20 cellular contexts compared by ENCODE assay signal in the genomic region with DNA sequence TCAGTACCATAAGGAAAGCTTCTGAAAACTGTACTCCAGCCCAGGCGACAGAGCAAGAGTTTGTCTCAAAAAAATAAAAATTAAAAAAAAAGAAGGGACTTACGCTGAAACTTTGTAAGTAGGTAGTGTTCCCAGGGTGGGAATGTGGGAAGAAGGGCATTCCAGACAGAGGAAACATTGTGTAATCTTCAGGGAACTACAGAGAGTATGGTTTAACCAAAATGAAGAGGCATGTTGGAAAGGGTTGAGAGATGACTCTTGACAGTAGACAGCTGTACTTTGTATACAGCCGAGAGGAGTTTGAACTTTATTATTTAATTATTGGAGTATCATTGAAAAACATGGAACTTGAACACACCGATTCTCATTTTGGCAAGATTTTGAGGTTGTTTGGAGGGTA. TPM values are rescaled to one million over a fixed set of nuclear protein-coding genes. Genes with fewer than 3 reads are reported as not detected.
DNase-seq lines count a peak whose midpoint lies in the region; ATAC-seq, FAIRE-seq and TF ChIP-seq lines count a peak whose summit lies in the region.
"Had no signal": no experiment of that assay in that cellular context is flagged by ENCODE, and none has a peak within 500 bp of the region (broad histone marks: within the 10 kb centered on the region; RNA-seq: fewer than 3 reads in every experiment).

No MANE protein-coding gene starts in this region.

- TF ChIP-seq RAD21 in HepG2 (CRISPR knock-in tag; IDR thresholded peaks at IDR 0.05) = no peak

- BruUV-seq in HepG2 (replicated peaks; lab: Mats Ljungman, UMichigan) = no TSS peak

- H3K4me2 ChIP-seq in HepG2 (ENCODE audit: low read depth, low read length) = no peak overlapping the region
- H3K4me2 ChIP-seq: GM23338 had no signal

- TF ChIP-seq CTCF in right lobe of liver (IDR thresholded peaks at IDR 0.05) (no peak), HepG2 (CRISPR knock-in tag; IDR thresholded peaks at IDR 0.05) (no peak), cardiac fibroblast (IDR thresholded peaks at IDR 0.05; ENCODE audit: low read depth, low read length) (no peak), progenitor cell of endocrine pancreas (IDR thresholded peaks at IDR 0.05; ENCODE audit: unreplicated experiment) (no peak)
- TF ChIP-seq CTCF in CD8-positive, alpha-beta T cell (IDR thresholded peaks at IDR 0.05) = no peak

- FAIRE-seq in HepG2 (lab: Jason Lieb, UNC) = no peak
- FAIRE-seq: GM12892, GM18507, K562 had no signal

- H3K36me3 Mint-ChIP-seq in CD8-positive, alpha-beta T cell = peaks cover 29% of the 10 kb centered on the region
- H3K36me3 Mint-ChIP-seq in progenitor cell of endocrine pancreas (ENCODE audit: insufficient read depth) = peaks cover 3% of the 10 kb centered on the region

- in situ Hi-C loops in HepG2 (cut with HindIII; ENCODE audit: extremely low pct_ligation_motif_present, low pct_unique_long_range_greater_than_20kb) = no loop called here

- H3K36me3 ChIP-seq in right lobe of liver = peaks cover 0 to 8% (median 1%) of the 10 kb centered on the region in 4 donors
- H3K36me3 ChIP-seq in HepG2 (replicated peaks in 1 of 2; ENCODE audit: control insufficient read depth in 1 of 2, insufficient read depth in 2 of 2, low read length in 2 of 2) = peaks cover 0 to 16% of the 10 kb centered on the region in 2 experiments; a peak in 3 of 5 replicates
- H3K36me3 ChIP-seq in CD8-positive, alpha-beta T cell (ENCODE audit: insufficient read depth, low read length) = peaks cover 9% of the 10 kb centered on the region
- H3K36me3 ChIP-seq: BE2C had no signal

- H3K9ac ChIP-seq in HepG2 (ENCODE audit: insufficient read depth, low read depth, low read length) = no peak overlapping the region

- H3K27ac ChIP-seq in right lobe of liver (no peak overlapping the region), HepG2 (ENCODE audit: extremely low read length, insufficient read depth, low read length) (no peak overlapping the region)
- H3K27ac ChIP-seq in CD8-positive, alpha-beta T cell (ENCODE audit: low read depth, low read length) = no peak overlapping the region

- H3K9me3 ChIP-seq in right lobe of liver = no peaks in the 10 kb centered on the region
- no peaks in the 10 kb centered on the region for H3K9me3 ChIP-seq in HepG2 (ENCODE audit: low read length)
- H3K9me3 ChIP-seq in CD8-positive, alpha-beta T cell (ENCODE audit: low read length) = no peaks in the 10 kb centered on the region
- H3K9me3 ChIP-seq: BE2C had no signal

- peaks cover 35% of the 10 kb centered on the region for H3K4me1 Mint-ChIP-seq in CD8-positive, alpha-beta T cell (ENCODE audit: low read depth)
- no peaks in the 10 kb centered on the region for H3K4me1 Mint-ChIP-seq in progenitor cell of endocrine pancreas (ENCODE audit: low read depth)
- H3K4me1 Mint-ChIP-seq: GM23338 had no signal

- no peaks in the 10 kb centered on the region for H3K27me3 Mint-ChIP-seq in CD8-positive, alpha-beta T cell (ENCODE audit: low read depth)
- H3K27me3 Mint-ChIP-seq in progenitor cell of endocrine pancreas = no peaks in the 10 kb centered on the region
- H3K27me3 Mint-ChIP-seq: CD4-positive, CD25-positive, alpha-beta regulatory T cell had no signal

- no peak overlapping the region for H3K4me3 Mint-ChIP-seq in CD8-positive, alpha-beta T cell
- H3K4me3 Mint-ChIP-seq in progenitor cell of endocrine pancreas (ENCODE audit: low read depth) = no peak overlapping the region
- H3K4me3 Mint-ChIP-seq: CD4-positive, CD25-positive, alpha-beta regulatory T cell; GM23338 had no signal

- TF ChIP-seq POLR2A in right lobe of liver (IDR thresholded peaks at IDR 0.05) (no peak), HepG2 (IDR thresholded peaks at IDR 0.05; ENCODE audit: insufficient read depth in 1 of 2, low read depth in 2 of 2, low read length in 2 of 2) (no peak)

- peaks cover 20% of the 10 kb centered on the region for H4K20me1 ChIP-seq in HepG2 (ENCODE audit: insufficient read depth, low read length)

- H3K9me3 Mint-ChIP-seq in CD8-positive, alpha-beta T cell = no peaks in the 10 kb centered on the region
- no peaks in the 10 kb centered on the region for H3K9me3 Mint-ChIP-seq in progenitor cell of endocrine pancreas (ENCODE audit: low read depth)
- H3K9me3 Mint-ChIP-seq: GM23338 had no signal

- CTCF ChIA-PET in HepG2 (lab: Yijun Ruan, JAX; ENCODE audit: low intra/inter-chr PET ratio, low total read pairs) = no interaction called here
- CTCF ChIA-PET in CD8-positive, alpha-beta T cell (lab: Charles Lee) = interaction anchor here (2.0 kb wide), 1 partner anchor 258 kb away, joined by 5 read pairs; no protein-coding TSS in a partner anchor

- DNase-seq in right lobe of liver (no peak), HepG2 (ENCODE audit: low spot score) (no peak), cardiac fibroblast (ENCODE audit: low read depth in 2 of 2) (peak; percentile 4 to 45), foreskin melanocyte (peak; percentile 35), NAMALWA (ENCODE audit: low spot score) (no peak), progenitor cell of endocrine pancreas (ENCODE audit: low spot score, unreplicated experiment) (no peak)
- no peak for DNase-seq in CD8-positive, alpha-beta T cell
- DNase-seq in stimulated activated CD4-positive, alpha-beta T cell treated with anti-CD3 and anti-CD28 coated beads, Interleukin-2, amount 100 ng/mL, for 24 hours = no peak
- DNase-seq: 8988T; BE2C; CD4-positive, CD25-positive, alpha-beta regulatory T cell; DMS53; NCI-H1417; NCI-H2029; NCI-H526 had no signal

- POLR2A ChIA-PET in HepG2 (lab: Yijun Ruan, JAX) = no interaction called here
- POLR2A ChIA-PET in CD8-positive, alpha-beta T cell (lab: Charles Lee) = no interaction called here

- peak in 3 of 4 donors; percentile 34 to 36 (median 35) for ATAC-seq in right lobe of liver
- ATAC-seq in HepG2 = no peak
- no peak for ATAC-seq in CD8-positive, alpha-beta T cell
- ATAC-seq: GM23338, HCT116, K562 had no signal

- H3K27me3 ChIP-seq in right lobe of liver = no peaks in the 10 kb centered on the region
- H3K27me3 ChIP-seq in HepG2 (ENCODE audit: control insufficient read depth in 1 of 2, insufficient read depth in 2 of 2, low read length in 2 of 2) = no peaks in the 10 kb centered on the region
- no peaks in the 10 kb centered on the region for H3K27me3 ChIP-seq in CD8-positive, alpha-beta T cell (ENCODE audit: insufficient read depth, low read length)
- H3K27me3 ChIP-seq: BE2C had no signal

- WGBS in right lobe of liver (ENCODE audit: insufficient coverage, low coverage, low lambda C conversion rate, missing lambda C conversion rate) = 54% methylated on average over 4 of the region's 4 CpGs
- 95% methylated on average over 4 of the region's 4 CpGs for WGBS in HepG2 (ENCODE audit: low lambda C conversion rate)

- peaks cover 8% of the 10 kb centered on the region for H3K79me2 ChIP-seq in HepG2 (ENCODE audit: insufficient read depth, low read length)

- H3K4me3 ChIP-seq in right lobe of liver (no peak overlapping the region), HepG2 (replicated peaks in 1 of 3; ENCODE audit: insufficient read depth in 1 of 3, low read depth in 2 of 3, low read length in 3 of 3) (no peak overlapping the region), cardiac fibroblast (replicated peaks in 1 of 2; ENCODE audit: low read depth in 2 of 2, low read length in 2 of 2) (no peak overlapping the region)
- H3K4me3 ChIP-seq in CD8-positive, alpha-beta T cell (ENCODE audit: low read depth, low read length) = no peak overlapping the region
- H3K4me3 ChIP-seq: GM23338, K562 had no signal

- intact Hi-C loops in right lobe of liver (cut with DNase I) (no loop called here), HepG2 (cut with micrococcal nuclease; ENCODE audit: unreplicated experiment) (no loop called here)
- intact Hi-C loops in CD8-positive, alpha-beta T cell (cut with DNase I, micrococcal nuclease) = loop anchor here in 1 of 2 experiments (5.0 kb wide), 1 partner anchor 36 kb away; no protein-coding TSS in a partner anchor

- no peak overlapping the region for H3K27ac Mint-ChIP-seq in CD8-positive, alpha-beta T cell
- H3K27ac Mint-ChIP-seq in progenitor cell of endocrine pancreas = no peak overlapping the region
- H3K27ac Mint-ChIP-seq: CD4-positive, CD25-positive, alpha-beta regulatory T cell; GM23338 had no signal

- no peak overlapping the region for H2AFZ ChIP-seq in HepG2 (ENCODE audit: low read length)
- H2AFZ ChIP-seq: GM23338 had no signal

- H3K4me1 ChIP-seq in right lobe of liver (peaks cover 0 to 9% (median 0%) of the 10 kb centered on the region in 4 donors), HepG2 (ENCODE audit: insufficient read depth, low read length) (no peaks in the 10 kb centered on the region)
- peaks cover 7% of the 10 kb centered on the region for H3K4me1 ChIP-seq in CD8-positive, alpha-beta T cell (ENCODE audit: insufficient read depth, low read length)
- H3K4me1 ChIP-seq: BE2C had no signal

- TF ChIP-seq EP300 in HepG2 (IDR thresholded peaks at IDR 0.05; ENCODE audit: low read depth in 2 of 2, low read length in 2 of 2) (no peak), HepG2 (CRISPR knock-in tag; IDR thresholded peaks at IDR 0.05; ENCODE audit: borderline replicate concordance) (no peak)

RNA-seq across cellular contexts. Expression of a gene that starts 43.0 kb away (rescaled TPM):
- total RNA-seq in right lobe of liver = 10 to 100 TPM; 28.5 to 57.2 (median 33.3) TPM
- 22.0 and 26.5 TPM in 2 replicates for total RNA-seq in HepG2 (2016; rRNA removed; fragmentation: Illumina TruSeq; extraction: Trizol)
- 6.9 and 7.3 TPM in 2 replicates for total RNA-seq in HepG2 (2016; cell fraction: cytosol; rRNA removed; fragmentation: Illumina TruSeq; extraction: Trizol; ENCODE audit: low read depth)
- total RNA-seq in HepG2 (2016; cell fraction: insoluble cytoplasmic fraction; rRNA removed; fragmentation: Illumina TruSeq; extraction: Trizol) = 21.8 and 25.0 TPM in 2 replicates
- total RNA-seq in HepG2 (2016; cell fraction: membrane; rRNA removed; fragmentation: Illumina TruSeq; extraction: Trizol) = 22.7 and 24.3 TPM in 2 replicates
- total RNA-seq in HepG2 (2016; cell fraction: nucleus; rRNA removed; fragmentation: Illumina TruSeq; extraction: Trizol) = 15.8 and 16.6 TPM in 2 replicates
- polyA plus RNA-seq in HepG2 (2011; rRNA removed) = 27.5 and 31.4 TPM in 2 replicates
- 14.2 and 20.6 TPM in 2 replicates for polyA plus RNA-seq in HepG2 (2011; cell fraction: cytosol; rRNA removed)
- polyA plus RNA-seq in HepG2 (2011; cell fraction: nucleus; rRNA removed) = 13.4 and 15.4 TPM in 2 replicates
- 20.6 and 22.6 TPM in 2 replicates for polyA plus RNA-seq in HepG2 (2012)
- 5.8 and 6.4 TPM in 2 replicates for polyA plus RNA-seq in HepG2 (2016; cell fraction: cytosol; fragmentation: Illumina TruSeq; extraction: Trizol; ENCODE audit: low read depth)
- polyA plus RNA-seq in HepG2 (2016; cell fraction: insoluble cytoplasmic fraction; fragmentation: Illumina TruSeq; extraction: Trizol; ENCODE audit: low read depth) = 27.2 and 28.9 TPM in 2 replicates
- polyA plus RNA-seq in HepG2 (2016; cell fraction: membrane; fragmentation: Illumina TruSeq; extraction: Trizol; ENCODE audit: low read depth) = 18.6 and 19.6 TPM in 2 replicates
- 19.9 and 22.9 TPM in 2 replicates for polyA plus RNA-seq in HepG2 (2016; cell fraction: nucleus; fragmentation: Illumina TruSeq; extraction: Trizol; ENCODE audit: insufficient read depth, low read depth)
- polyA minus RNA-seq in HepG2 (2011; rRNA and poly(A)+ RNA removed; ENCODE audit: low replicate concordance) = 10.8 and 12.7 TPM in 2 replicates
- 16.4 and 21.3 TPM in 2 replicates for polyA minus RNA-seq in HepG2 (2011; cell fraction: cytosol; rRNA and poly(A)+ RNA removed)
- polyA minus RNA-seq in HepG2 (2011; cell fraction: nucleus; rRNA and poly(A)+ RNA removed) = 21.4 and 23.7 TPM in 2 replicates
- 10 to 100 TPM; 57.8 to 60.5 TPM for total RNA-seq in CD8-positive, alpha-beta T cell
- 20.8 and 21.4 TPM in 2 replicates for total RNA-seq in progenitor cell of endocrine pancreas

Comparison
In these comparisons a context has a peak if more than half of its experiments do, and no peak if none do; other contexts are left out.
1. ATAC-seq: peak in right lobe of liver (3 of 4); none in HepG2 (single experiment) and CD8-positive, alpha-beta T cell (single experiment).
2. DNase-seq: peak in cardiac fibroblast (2 of 2) and foreskin melanocyte (single experiment); none in right lobe of liver (0 of 3), HepG2 (single experiment), CD8-positive, alpha-beta T cell (0 of 7), NAMALWA (single experiment), stimulated activated CD4-positive, alpha-beta T cell treated with anti-CD3 and anti-CD28 coated beads, Interleukin-2, amount 100 ng/mL, for 24 hours (0 of 2) and progenitor cell of endocrine pancreas (single experiment).